ENCODE assay signal across 11 cellular contexts in genomic region chrX:40262641-40263560, GRCh38.
DNase-seq lines count a peak whose midpoint lies in the region; ATAC-seq, FAIRE-seq and TF ChIP-seq lines count a peak whose summit lies in the region.
"Had no signal": no experiment of that assay in that cellular context is flagged by ENCODE, and none has a peak within 500 bp of the region (broad histone marks: within the 10 kb centered on the region; RNA-seq: fewer than 3 reads in every experiment).

No MANE protein-coding gene starts in this region.

- intact Hi-C loops in posterior vena cava (cut with DNase I) = loop anchor here in 1 of 2 donors (10.0 kb wide), 1 partner anchor 108 kb away; no protein-coding TSS in a partner anchor

- H3K36me3 ChIP-seq in BLaER1 treated with 17β-estradiol and CSF1 and Interleukin-3, amounts not matched to agents 10 nM and 100 nM = no peaks in the 10 kb centered on the region

- no peak overlapping the region for H3K4me3 ChIP-seq in BLaER1 treated with 17β-estradiol and CSF1 and Interleukin-3, amounts not matched to agents 10 nM and 100 nM

- no peak for FAIRE-seq in RCC 7860 (lab: Jason Lieb, UNC)

- peaks cover 29% of the 10 kb centered on the region for H3K4me1 Mint-ChIP-seq in nephron

- TF ChIP-seq CTCF in nephron (IDR thresholded peaks at IDR 0.05; ENCODE audit: unreplicated experiment in 3 of 3) = no peak

- H3K9me3 ChIP-seq in BLaER1 treated with 17β-estradiol and CSF1 and Interleukin-3, amounts not matched to agents 10 nM and 100 nM (replicated peaks in 1 of 11) = peaks cover 0 to 7% (median 0%) of the 10 kb centered on the region in 11 experiments; a peak in 1 of 22 replicates

- peaks cover 8% of the 10 kb centered on the region for H3K27me3 Mint-ChIP-seq in nephron (ENCODE audit: low read depth)

- no peaks in the 10 kb centered on the region for H4K20me1 ChIP-seq in BLaER1 treated with 17β-estradiol and CSF1 and Interleukin-3, amounts not matched to agents 10 nM and 100 nM

- H3K36me3 Mint-ChIP-seq in nephron (ENCODE audit: low read depth) = no peaks in the 10 kb centered on the region
- H3K36me3 Mint-ChIP-seq in activated naive CD4-positive, alpha-beta T cell treated with anti-CD3 and anti-CD28 coated beads, Interleukin-2, amount 50 U/mL, for 72 hours = no peaks in the 10 kb centered on the region

- peaks cover 0 to 12% (median 0%) of the 10 kb centered on the region in 11 experiments; a peak in 2 of 22 replicates for H3K27me3 ChIP-seq in BLaER1 treated with 17β-estradiol and CSF1 and Interleukin-3, amounts not matched to agents 10 nM and 100 nM

- ATAC-seq in activated naive CD4-positive, alpha-beta T cell treated with anti-CD3 and anti-CD28 coated beads, Interleukin-2, amount 50 U/mL, for 72 hours = no peak
- ATAC-seq in GM21423 (IDR thresholded peaks at IDR 0.05; ENCODE audit: unreplicated experiment) = no peak
- ATAC-seq: activated CD8-positive, alpha-beta T cell treated with anti-CD3 and anti-CD28 coated beads, Interleukin-2, amount 10 ng/mL, durations not matched to agents 7 days and 5 days had no signal

- H3K27ac Mint-ChIP-seq in nephron = peak overlapping the region; percentile 57 to 94 (median 90)
- no peak overlapping the region for H3K27ac Mint-ChIP-seq in activated naive CD4-positive, alpha-beta T cell treated with anti-CD3 and anti-CD28 coated beads, Interleukin-2, amount 50 U/mL, for 72 hours
- H3K27ac Mint-ChIP-seq: activated CD8-positive, alpha-beta T cell treated with anti-CD3 and anti-CD28 coated beads, Interleukin-2, amount 10 ng/mL, durations not matched to agents 7 days and 5 days had no signal

- H3K9ac ChIP-seq in BLaER1 treated with 17β-estradiol and CSF1 and Interleukin-3, amounts not matched to agents 10 nM and 100 nM = no peak overlapping the region

- H3K27ac ChIP-seq in BLaER1 treated with 17β-estradiol and CSF1 and Interleukin-3, amounts not matched to agents 10 nM and 100 nM = no peak overlapping the region

- no peaks in the 10 kb centered on the region for H3K9me3 Mint-ChIP-seq in nephron
- no peaks in the 10 kb centered on the region for H3K9me3 Mint-ChIP-seq in activated naive CD4-positive, alpha-beta T cell treated with anti-CD3 and anti-CD28 coated beads, Interleukin-2, amount 50 U/mL, for 72 hours

- DNase-seq in RCC 7860 (ENCODE audit: low spot score) (peak; percentile 4), fibroblast of peridontal ligament (ENCODE audit: extremely low read depth) (peak; percentile 51), posterior vena cava (ENCODE audit: low spot score) (no peak)
- DNase-seq in activated naive CD4-positive, alpha-beta T cell treated with anti-CD3 and anti-CD28 coated beads, Interleukin-2, amount 50 U/mL, for 72 hours (ENCODE audit: low spot score in 2 of 2) = no peak
- no peak for DNase-seq in activated T-cell treated with anti-CD3 and anti-CD28 coated beads, Interleukin-2, amount 50 U/mL, for 1 hour
- DNase-seq: activated CD8-positive, alpha-beta T cell treated with anti-CD3 and anti-CD28 coated beads, Interleukin-2, amount 10 ng/mL, durations not matched to agents 7 days and 5 days; cerebellar nuclear complex; COR-L47 had no signal

- peak overlapping the region; percentile 4 to 64 (median 31); a peak in 19 of 22 replicates for H3K4me2 ChIP-seq in BLaER1 treated with 17β-estradiol and CSF1 and Interleukin-3, amounts not matched to agents 10 nM and 100 nM

- peaks cover 44 to 70% (median 62%) of the 10 kb centered on the region in 10 experiments for H3K4me1 ChIP-seq in BLaER1 treated with 17β-estradiol and CSF1 and Interleukin-3, amounts not matched to agents 10 nM and 100 nM

- peak overlapping the region in 2 of 3 experiments; percentile 3 to 18 for H3K4me3 Mint-ChIP-seq in nephron
- H3K4me3 Mint-ChIP-seq: activated CD8-positive, alpha-beta T cell treated with anti-CD3 and anti-CD28 coated beads, Interleukin-2, amount 10 ng/mL, durations not matched to agents 7 days and 5 days had no signal

Comparison
In these comparisons a context has a peak if more than half of its experiments do, and no peak if none do; other contexts are left out.
1. DNase-seq: peak in RCC 7860 (single experiment) and fibroblast of peridontal ligament (single experiment); none in activated naive CD4-positive, alpha-beta T cell treated with anti-CD3 and anti-CD28 coated beads, Interleukin-2, amount 50 U/mL, for 72 hours (0 of 2), posterior vena cava (single experiment) and activated T-cell treated with anti-CD3 and anti-CD28 coated beads, Interleukin-2, amount 50 U/mL, for 1 hour (single experiment).
2. H3K27ac Mint-ChIP-seq: peak in nephron (3 of 3); none in activated naive CD4-positive, alpha-beta T cell treated with anti-CD3 and anti-CD28 coated beads, Interleukin-2, amount 50 U/mL, for 72 hours (0 of 2).